9 cellular contexts compared by ENCODE assay signal in the genomic region with DNA sequence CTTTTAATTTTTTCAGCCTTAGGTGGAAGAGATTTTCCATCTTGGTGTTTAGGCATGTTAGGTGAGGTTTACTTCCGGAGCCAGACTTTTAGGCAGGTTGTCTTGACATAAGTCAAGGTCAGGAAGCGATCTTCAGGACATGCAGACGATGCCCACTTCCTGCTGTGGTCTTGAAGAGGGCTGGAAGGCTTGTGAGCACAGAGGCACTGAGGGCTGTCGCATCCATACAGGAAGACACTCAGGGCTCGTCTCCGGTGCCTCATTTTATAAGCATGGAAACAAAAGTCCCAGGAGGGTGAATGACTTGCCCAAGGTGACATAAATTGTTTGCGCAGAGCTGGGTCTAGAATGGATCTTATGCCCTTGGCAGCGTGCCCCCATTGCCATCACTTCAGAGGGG. TPM values are rescaled to one million over a fixed set of nuclear protein-coding genes. Genes with fewer than 3 reads are reported as not detected.
A peak's percentile ranks its signal among the peaks of the same experiment; 100 is the strongest.
DNase-seq lines count a peak whose midpoint lies in the region; ATAC-seq and TF ChIP-seq lines count a peak whose summit lies in the region.
"Had no signal": no experiment of that assay in that cellular context is flagged by ENCODE, and none has a peak within 500 bp of the region (broad histone marks: within the 10 kb centered on the region; RNA-seq: fewer than 3 reads in every experiment).

No MANE protein-coding gene starts in this region.

- no peaks in the 10 kb centered on the region for H3K27me3 Mint-ChIP-seq in activated naive CD4-positive, alpha-beta T cell treated with anti-CD3 and anti-CD28 coated beads, Interleukin-2, amount 50 U/mL, for 24 hours
- no peaks in the 10 kb centered on the region for H3K27me3 Mint-ChIP-seq in naive thymus-derived CD8-positive, alpha-beta T cell

- H3K9me3 Mint-ChIP-seq in activated naive CD4-positive, alpha-beta T cell treated with anti-CD3 and anti-CD28 coated beads, Interleukin-2, amount 50 U/mL, for 24 hours, result no peaks in the 10 kb centered on the region
- H3K9me3 Mint-ChIP-seq in naive thymus-derived CD8-positive, alpha-beta T cell, result no peaks in the 10 kb centered on the region

- no peaks in the 10 kb centered on the region for H3K27me3 ChIP-seq in Loucy (ENCODE audit: insufficient read depth, low read length, poor library complexity, severe bottlenecking)

- peak overlapping the region; percentile 65 for H3K4me2 ChIP-seq in Loucy (ENCODE audit: low read depth, low read length, poor library complexity, severe bottlenecking)

- H3K27ac Mint-ChIP-seq in activated naive CD4-positive, alpha-beta T cell treated with anti-CD3 and anti-CD28 coated beads, Interleukin-2, amount 50 U/mL, for 24 hours, result peak overlapping the region; percentile 35
- peak overlapping the region; percentile 84 to 97 (median 90) for H3K27ac Mint-ChIP-seq in naive thymus-derived CD8-positive, alpha-beta T cell

- peaks cover 8% of the 10 kb centered on the region for H3F3A ChIP-seq in Loucy (ENCODE audit: low read depth)

- peak overlapping the region; percentile 75 for H3K27ac ChIP-seq in C4-2B

- peaks cover 54% of the 10 kb centered on the region for H4K20me1 ChIP-seq in Loucy (ENCODE audit: insufficient read depth, low read length, poor library complexity, severe bottlenecking)

- peak overlapping the region; percentile 48 for H3K9ac ChIP-seq in Loucy (ENCODE audit: low read depth, low read length, poor library complexity, severe bottlenecking)

- H3K36me3 Mint-ChIP-seq in activated naive CD4-positive, alpha-beta T cell treated with anti-CD3 and anti-CD28 coated beads, Interleukin-2, amount 50 U/mL, for 24 hours, result peaks cover 1% of the 10 kb centered on the region
- peaks cover 0 to 8% (median 0%) of the 10 kb centered on the region in 3 donors for H3K36me3 Mint-ChIP-seq in naive thymus-derived CD8-positive, alpha-beta T cell

- no peak overlapping the region for H2AFZ ChIP-seq in Loucy (ENCODE audit: low read length)

- H3K4me1 Mint-ChIP-seq in activated naive CD4-positive, alpha-beta T cell treated with anti-CD3 and anti-CD28 coated beads, Interleukin-2, amount 50 U/mL, for 24 hours, result peaks cover 90% of the 10 kb centered on the region
- peaks cover 54 to 95% (median 92%) of the 10 kb centered on the region in 4 donors for H3K4me1 Mint-ChIP-seq in naive thymus-derived CD8-positive, alpha-beta T cell

- peak overlapping the region; percentile 42 for H3K4me3 ChIP-seq in Loucy (ENCODE audit: low read length, poor library complexity, severe bottlenecking)

- ATAC-seq in naive thymus-derived CD8-positive, alpha-beta T cell, result peak; percentile 74 to 88
- ATAC-seq in HG02571 (IDR thresholded peaks at IDR 0.05; ENCODE audit: unreplicated experiment) (no peak), left lobe of liver (no peak), GM19397 (IDR thresholded peaks at IDR 0.05; ENCODE audit: unreplicated experiment) (no peak), HG03432 (IDR thresholded peaks at IDR 0.05; ENCODE audit: unreplicated experiment) (no peak)

- no peaks in the 10 kb centered on the region for H3K9me3 ChIP-seq in Loucy (ENCODE audit: insufficient read depth, low read depth, low read length)

- H3K36me3 ChIP-seq in Loucy (ENCODE audit: insufficient read depth, low read length), result peaks cover 6% of the 10 kb centered on the region; the same call in 1 of the 2 replicates

- no peak for TF ChIP-seq CTCF in C4-2B (conservative IDR thresholded peaks at IDR 0.05)
- no peak for TF ChIP-seq CTCF in Loucy (conservative IDR thresholded peaks at IDR 0.05; ENCODE audit: low read length)

- peaks cover 89% of the 10 kb centered on the region for H3K79me2 ChIP-seq in Loucy (ENCODE audit: insufficient read depth, low read length)

- H3K4me3 Mint-ChIP-seq in activated naive CD4-positive, alpha-beta T cell treated with anti-CD3 and anti-CD28 coated beads, Interleukin-2, amount 50 U/mL, for 24 hours, result peak overlapping the region; percentile 76
- H3K4me3 Mint-ChIP-seq in naive thymus-derived CD8-positive, alpha-beta T cell, result peak overlapping the region; percentile 54 to 89 (median 80)

- H3K9me2 ChIP-seq in Loucy (replicated peaks; ENCODE audit: low read depth, low read length), result no peaks in the 10 kb centered on the region

- DNase-seq in naive thymus-derived CD8-positive, alpha-beta T cell, result peak; percentile 16 to 78 (median 50)
- no peak for DNase-seq in left lobe of liver (ENCODE audit: low spot score)
- DNase-seq: NCI-H1048 had no signal

- POLR2A ChIA-PET in naive thymus-derived CD8-positive, alpha-beta T cell (lab: Charles Lee), result interaction anchor here (0.8 to 2.6 kb wide), 8 partner anchors 8 to 45 kb away, joined by 3 to 22 read pairs (median 5); a partner anchor contains a TSS

- H3K4me1 ChIP-seq in Loucy (ENCODE audit: insufficient read depth, low read length, poor library complexity, severe bottlenecking), result peaks cover 69% of the 10 kb centered on the region

RNA-seq across cellular contexts. Expression of a gene that starts 30.8 kb away (rescaled TPM):
- 10 to 100 TPM; 64.8 to 74.5 TPM for total RNA-seq in naive thymus-derived CD8-positive, alpha-beta T cell
- 10 to 100 TPM; 37.0 to 57.0 (median 40.3) TPM for polyA plus RNA-seq in naive thymus-derived CD8-positive, alpha-beta T cell
- total RNA-seq in left lobe of liver, result 13.0 TPM

RNA-seq across cellular contexts. Expression of a gene that starts 47.3 kb away (rescaled TPM):
- not detected for total RNA-seq in naive thymus-derived CD8-positive, alpha-beta T cell
- polyA plus RNA-seq in naive thymus-derived CD8-positive, alpha-beta T cell, result under 1 TPM in 1 of 3 donors, not detected in 2; 0.14 TPM
- 0.23 TPM for total RNA-seq in left lobe of liver

RNA-seq across cellular contexts. Expression of a gene that starts 56.4 kb away (rescaled TPM):
- total RNA-seq in naive thymus-derived CD8-positive, alpha-beta T cell, result 10 to 100 TPM; 11.0 to 13.0 TPM
- polyA plus RNA-seq in naive thymus-derived CD8-positive, alpha-beta T cell, result under 1 TPM; 0.47 to 0.66 (median 0.49) TPM
- 3.4 TPM for total RNA-seq in left lobe of liver

Comparison
In these comparisons a context has a peak if more than half of its experiments do, and no peak if none do; other contexts are left out.
1. ATAC-seq: peak in naive thymus-derived CD8-positive, alpha-beta T cell (2 of 2); none in HG02571 (single experiment), left lobe of liver (single experiment), GM19397 (single experiment) and HG03432 (single experiment).